10 cellular contexts compared by ENCODE assay signal in the genomic region with DNA sequence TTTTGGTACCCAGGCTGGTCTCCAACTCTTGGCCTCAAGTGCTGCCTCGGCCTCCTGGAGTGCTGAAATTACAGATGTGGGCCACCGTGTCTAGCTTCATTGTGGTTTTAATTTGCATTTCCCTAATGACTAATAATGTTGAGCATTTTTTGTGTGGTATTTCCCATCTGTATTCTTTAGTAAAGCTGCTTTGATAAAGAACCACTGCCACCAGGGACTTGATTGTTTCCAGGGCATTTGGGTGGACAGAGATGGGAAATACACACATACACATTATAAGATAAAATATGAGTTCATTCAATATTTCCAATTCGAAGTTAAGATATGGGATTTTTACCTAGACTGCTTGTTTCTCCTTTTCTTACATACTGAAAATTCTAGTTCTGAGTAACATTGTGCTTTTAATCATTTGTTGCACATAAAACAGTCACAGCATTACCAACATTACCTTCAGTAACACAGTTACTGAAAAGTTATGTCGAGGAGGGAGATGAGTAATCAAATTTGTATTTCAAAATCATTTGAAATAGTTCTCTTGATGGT. TPM values are rescaled to one million over a fixed set of nuclear protein-coding genes. Genes with fewer than 3 reads are reported as not detected.
A peak's percentile ranks its signal among the peaks of the same experiment; 100 is the strongest.
DNase-seq lines count a peak whose midpoint lies in the region; ATAC-seq and TF ChIP-seq lines count a peak whose summit lies in the region.
"Had no signal": no experiment of that assay in that cellular context is flagged by ENCODE, and none has a peak within 500 bp of the region (broad histone marks: within the 10 kb centered on the region; RNA-seq: fewer than 3 reads in every experiment).

No MANE protein-coding gene starts in this region.

- DNase-seq in fibroblast of the aortic adventitia (ENCODE audit: low read depth) (peak; percentile 46), DMS153 treated with DMSO at 0.1 percent for 48 hours (lab: John Stamatoyannopoulos, UW; ENCODE audit: unreplicated experiment) (no peak), H4 (ENCODE audit: low spot score) (no peak), Ammon's horn (ENCODE audit: low spot score) (no peak), NK-92 (lab: John Stamatoyannopoulos, UW; ENCODE audit: unreplicated experiment) (no peak)
- DNase-seq: heart left ventricle, upper lobe of left lung had no signal

- no peak for TF ChIP-seq CTCF in fibroblast of the aortic adventitia (IDR thresholded peaks at IDR 0.05; ENCODE audit: insufficient read depth, low read length)

- H3K4me3 ChIP-seq in fibroblast of the aortic adventitia (ENCODE audit: low read depth, low read length) = no peak overlapping the region
- H3K4me3 ChIP-seq: heart left ventricle, upper lobe of left lung had no signal

- peak; percentile 76 for ATAC-seq in GM18858 (IDR thresholded peaks at IDR 0.05; ENCODE audit: unreplicated experiment)
- peak; percentile 58 for ATAC-seq in GM21825 (IDR thresholded peaks at IDR 0.05; ENCODE audit: unreplicated experiment)
- ATAC-seq in HG03558 (IDR thresholded peaks at IDR 0.05; ENCODE audit: extremely low read depth, unreplicated experiment) = peak; percentile 51
- ATAC-seq: heart left ventricle had no signal

RNA-seq across cellular contexts. Expression of a gene that starts 28.9 kb away (rescaled TPM):
- 16.7 and 27.6 TPM in 2 replicates for total RNA-seq in fibroblast of the aortic adventitia (ENCODE audit: low replicate concordance)
- 2.1 and 5.7 TPM in 2 replicates for total RNA-seq in H4 (2014; rRNA removed; shearing (Covaris generic))
